ENCODE assay signal across 11 cellular contexts in genomic region chr6:63066053-63066704, GRCh38.
DNase-seq lines count a peak whose midpoint lies in the region; ATAC-seq lines count a peak whose summit lies in the region.
"Had no signal": no experiment of that assay in that cellular context is flagged by ENCODE, and none has a peak within 500 bp of the region (broad histone marks: within the 10 kb centered on the region; RNA-seq: fewer than 3 reads in every experiment).

No MANE protein-coding gene starts in this region.

- peak; percentile 30 to 51 for DNase-seq in AML-193 (lab: John Stamatoyannopoulos, UW)
- peak; percentile 1 for DNase-seq in SW480 (ENCODE audit: low spot score)
- no peak for DNase-seq in T-helper 17 cell
- DNase-seq in midbrain (lab: John Stamatoyannopoulos, UW) = no peak
- no peak for DNase-seq in right cardiac atrium
- DNase-seq: activated CD4-positive, alpha-beta T cell treated with anti-CD3 and anti-CD28 coated beads for 1 hour; CD4-positive, CD25-positive, alpha-beta regulatory T cell; effector CD8-positive, alpha-beta T cell had no signal

- H3K27ac Mint-ChIP-seq in T-helper 17 cell = no peak overlapping the region
- H3K27ac Mint-ChIP-seq: CD4-positive, CD25-positive, alpha-beta regulatory T cell had no signal

- H3K4me1 ChIP-seq in right cardiac atrium (ENCODE audit: control insufficient read depth, insufficient read depth, low read length) = no peaks in the 10 kb centered on the region

- H3K4me1 Mint-ChIP-seq in T-helper 17 cell = no peaks in the 10 kb centered on the region
- H3K4me1 Mint-ChIP-seq: CD4-positive, CD25-positive, alpha-beta regulatory T cell had no signal

- intact Hi-C loops in right cardiac atrium (cut with DNase I) = no loop called here

- no peak overlapping the region for H3K4me3 ChIP-seq in right cardiac atrium (ENCODE audit: low read length)

- H3K9me3 ChIP-seq in T-helper 17 cell (ENCODE audit: control insufficient read depth, low read length, poor library complexity, severe bottlenecking) (no peaks in the 10 kb centered on the region), right cardiac atrium (ENCODE audit: control insufficient read depth, low read length) (no peaks in the 10 kb centered on the region)

- no peak overlapping the region for H3K4me3 Mint-ChIP-seq in T-helper 17 cell
- H3K4me3 Mint-ChIP-seq: CD4-positive, CD25-positive, alpha-beta regulatory T cell had no signal

- 39% methylated on average over 3 of the region's 3 CpGs for WGBS in right cardiac atrium

- H3K27me3 ChIP-seq in right cardiac atrium (ENCODE audit: control insufficient read depth, insufficient read depth) = no peaks in the 10 kb centered on the region

- no peak overlapping the region for H3K27ac ChIP-seq in right cardiac atrium (ENCODE audit: low read length)

- no peaks in the 10 kb centered on the region for H3K36me3 Mint-ChIP-seq in T-helper 17 cell (ENCODE audit: low read depth)
- H3K36me3 Mint-ChIP-seq: CD4-positive, CD25-positive, alpha-beta regulatory T cell had no signal

- ATAC-seq in GM19324 (IDR thresholded peaks at IDR 0.05; ENCODE audit: low FRiP score, unreplicated experiment) (peak; percentile 75), HG03280 (IDR thresholded peaks at IDR 0.05; ENCODE audit: unreplicated experiment) (peak; percentile 75), T-helper 17 cell (no peak), GM18519 (IDR thresholded peaks at IDR 0.05; ENCODE audit: low FRiP score, unreplicated experiment) (no peak), right cardiac atrium (no peak)

- no peaks in the 10 kb centered on the region for H3K27me3 Mint-ChIP-seq in T-helper 17 cell
- H3K27me3 Mint-ChIP-seq: CD4-positive, CD25-positive, alpha-beta regulatory T cell had no signal

Comparison
In these comparisons a context has a peak if more than half of its experiments do, and no peak if none do; other contexts are left out.
1. DNase-seq: peak in AML-193 (2 of 2) and SW480 (single experiment); none in T-helper 17 cell (0 of 3), midbrain (single experiment) and right cardiac atrium (0 of 3).
2. ATAC-seq: peak in GM19324 (single experiment) and HG03280 (single experiment); none in T-helper 17 cell (single experiment), GM18519 (single experiment) and right cardiac atrium (0 of 2).